Comparison of ENCODE assay signal across 9 cellular contexts in genomic region chr5:131514316-131515275, GRCh38.
DNase-seq lines count a peak whose midpoint lies in the region; ATAC-seq and TF ChIP-seq lines count a peak whose summit lies in the region.
"Had no signal": no experiment of that assay in that cellular context is flagged by ENCODE, and none has a peak within 500 bp of the region (broad histone marks: within the 10 kb centered on the region; RNA-seq: fewer than 3 reads in every experiment).

No MANE protein-coding gene starts in this region.

- H3K27ac Mint-ChIP-seq in natural killer cell: peak overlapping the region; percentile 91 to 96
- H3K27ac Mint-ChIP-seq: nephron had no signal

- H3K27me3 ChIP-seq in Peyer's patch: no peaks in the 10 kb centered on the region

- TF ChIP-seq CTCF in natural killer cell (IDR thresholded peaks at IDR 0.05) (no peak), lower leg skin (IDR thresholded peaks at IDR 0.05) (no peak), Peyer's patch (IDR thresholded peaks at IDR 0.05) (peak in 2 of 6 experiments; percentile 17 to 19)

- WGBS in lower leg skin, 2 donors: 74 to 81% methylated on average over 6 of the region's 6 CpGs

- intact Hi-C loops in natural killer cell (cut with micrococcal nuclease) (loop anchor here (1.0 to 2.0 kb wide), 2 partner anchors 34 to 120 kb away; partner anchors contain the start of gene RAPGEF6), lower leg skin (cut with DNase I; ENCODE audit: low total_unique reads) (no loop called here)

- peak overlapping the region in 2 of 4 donors; percentile 17 to 50 for H3K27ac ChIP-seq in Peyer's patch

- ATAC-seq in HG03196 (IDR thresholded peaks at IDR 0.05; ENCODE audit: unreplicated experiment) (peak; percentile 47), natural killer cell (peak; percentile 84 to 91 (median 90))

- no peaks in the 10 kb centered on the region for H3K9me3 Mint-ChIP-seq in natural killer cell
- H3K9me3 Mint-ChIP-seq: nephron had no signal

- H3K4me1 ChIP-seq in Peyer's patch: no peaks in the 10 kb centered on the region

- peak overlapping the region; percentile 90 for H3K4me3 Mint-ChIP-seq in natural killer cell
- H3K4me3 Mint-ChIP-seq: nephron had no signal

- no peak for TF ChIP-seq POLR2A in lower leg skin (IDR thresholded peaks at IDR 0.05)
- TF ChIP-seq POLR2A in Peyer's patch (IDR thresholded peaks at IDR 0.05): no peak

- H3K36me3 ChIP-seq in Peyer's patch: peaks cover 0 to 14% (median 0%) of the 10 kb centered on the region in 3 donors

- H3K9me3 ChIP-seq in Peyer's patch: no peaks in the 10 kb centered on the region

- DNase-seq in activated gamma-delta T cell treated with anti-CD3 and anti-CD28 coated beads, Interleukin-2, amount 50 U/mL, for 16 hours (ENCODE audit: low read depth): peak; percentile 1
- DNase-seq in natural killer cell (no peak), SHP77 (lab: John Stamatoyannopoulos, UW) (no peak), NCI-H2171 treated with DMSO at 0.1 percent for 48 hours (lab: John Stamatoyannopoulos, UW) (no peak), lower leg skin (ENCODE audit: low spot score in 2 of 2) (no peak), Peyer's patch (no peak)

- H3K4me1 Mint-ChIP-seq in natural killer cell: peaks cover 43 to 44% of the 10 kb centered on the region in 2 donors
- H3K4me1 Mint-ChIP-seq: nephron had no signal

- H3K4me3 ChIP-seq in GM08714 (ENCODE audit: low read length) (peak overlapping the region; percentile 18; the same call in 1 of the 2 replicates), lower leg skin (ENCODE audit: low read depth, poor library complexity, severe bottlenecking) (no peak overlapping the region), Peyer's patch (no peak overlapping the region)

- H3K27me3 Mint-ChIP-seq in natural killer cell (ENCODE audit: low read depth in 2 of 2): no peaks in the 10 kb centered on the region

- no peaks in the 10 kb centered on the region for H3K36me3 Mint-ChIP-seq in natural killer cell
